ENCODE assay signal across 8 cellular contexts in the genomic region with DNA sequence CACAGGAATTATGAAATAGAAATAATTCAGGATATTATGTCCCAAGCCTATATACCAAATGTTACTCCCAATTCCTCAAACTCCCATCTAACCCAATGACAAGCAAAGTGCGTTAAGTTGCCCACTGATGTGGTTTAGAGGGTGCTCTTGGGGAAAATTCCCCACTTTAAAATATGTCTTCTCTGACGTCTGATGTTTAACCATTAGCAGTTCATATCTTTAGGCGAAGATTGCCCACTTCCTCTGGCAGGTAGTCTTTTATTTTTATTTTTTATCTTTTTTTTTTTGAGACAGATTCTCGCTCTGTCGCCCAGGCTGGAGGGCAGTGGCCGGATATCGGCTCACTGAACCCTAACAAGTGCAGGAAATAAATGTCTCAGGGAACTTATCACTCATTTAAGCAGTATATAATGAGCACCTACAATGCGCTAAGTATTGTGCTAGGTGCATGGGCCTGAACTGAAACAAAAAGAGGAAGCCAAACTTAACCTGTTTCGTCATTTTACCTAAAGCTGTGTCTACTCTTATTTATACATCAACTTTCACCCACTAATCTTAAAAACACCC. TPM values are rescaled to one million over a fixed set of nuclear protein-coding genes. Genes with fewer than 3 reads are reported as not detected.
DNase-seq lines count a peak whose midpoint lies in the region; ATAC-seq and TF ChIP-seq lines count a peak whose summit lies in the region.

No MANE protein-coding gene starts in this region.

- peaks cover 8% of the 10 kb centered on the region for H3K36me3 Mint-ChIP-seq in Caco-2 (ENCODE audit: insufficient read depth, unreplicated experiment)

- TF ChIP-seq POLR2A in sigmoid colon (IDR thresholded peaks at IDR 0.05): no peak

- no peaks in the 10 kb centered on the region for H4K20me1 ChIP-seq in PC-3 (ENCODE audit: low read length)

- TF ChIP-seq CTCF in Caco-2 (IDR thresholded peaks at IDR 0.05; ENCODE audit: insufficient read depth in 1 of 2, low read depth in 1 of 2, low read length in 1 of 2, severe bottlenecking in 1 of 2, unreplicated experiment in 1 of 2): no peak
- TF ChIP-seq CTCF in PC-3 (conservative IDR thresholded peaks at IDR 0.05; ENCODE audit: low read depth, low read length): no peak
- TF ChIP-seq CTCF in coronary artery (IDR thresholded peaks at IDR 0.05): no peak
- TF ChIP-seq CTCF in sigmoid colon (IDR thresholded peaks at IDR 0.05): no peak

- H3K4me2 ChIP-seq in PC-3 (ENCODE audit: low read length): peak overlapping the region; percentile 96

- TF ChIP-seq EP300 in sigmoid colon (IDR thresholded peaks at IDR 0.05): no peak

- CTCF ChIA-PET in Caco-2 (lab: Charles Lee): no interaction called here
- CTCF ChIA-PET in PC-3 (lab: Charles Lee): interaction anchor here (0.6 kb wide), 1 partner anchor 49 kb away, joined by 3 read pairs; no protein-coding TSS in a partner anchor

- H3K9me3 ChIP-seq in Caco-2 (no peaks in the 10 kb centered on the region), PC-3 (ENCODE audit: low read length) (no peaks in the 10 kb centered on the region), sigmoid colon (no peaks in the 10 kb centered on the region)

- H3K4me1 ChIP-seq in Caco-2 (peaks cover 4% of the 10 kb centered on the region; the same call in 1 of the 2 replicates), PC-3 (ENCODE audit: insufficient read depth, low read length) (peaks cover 18% of the 10 kb centered on the region), sigmoid colon (peaks cover 0 to 31% (median 21%) of the 10 kb centered on the region in 4 donors)

- H3K27ac ChIP-seq in PC-3 (ENCODE audit: low read length) (no peak overlapping the region), coronary artery (peak overlapping the region; percentile 98 to 100), sigmoid colon (peak overlapping the region; percentile 90 to 100 (median 97))

- H3K9me2 ChIP-seq in PC-3 (replicated peaks; ENCODE audit: low read length): no peaks in the 10 kb centered on the region

- ATAC-seq in GM21576 (IDR thresholded peaks at IDR 0.05; ENCODE audit: unreplicated experiment) (peak; percentile 28), PC-3 (no peak)

- H2AFZ ChIP-seq in PC-3 (ENCODE audit: low read length): peak overlapping the region; percentile 97; the same call in 1 of the 2 replicates

- H3K4me1 Mint-ChIP-seq in Caco-2 (ENCODE audit: low read depth, unreplicated experiment): peaks cover 6% of the 10 kb centered on the region

- 36 to 66% methylated on average over 9 of the region's 9 CpGs for WGBS in sigmoid colon, 2 donors

- H3F3A ChIP-seq in PC-3 (ENCODE audit: low read length, unreplicated experiment): no peaks in the 10 kb centered on the region

- H3K9ac ChIP-seq in PC-3 (ENCODE audit: low read length): peak overlapping the region; percentile 63; the same call in 1 of the 2 replicates

- H3K9me3 Mint-ChIP-seq in Caco-2 (ENCODE audit: unreplicated experiment): no peaks in the 10 kb centered on the region

- POLR2A ChIA-PET in Caco-2 (lab: Charles Lee) (no interaction called here), PC-3 (lab: Charles Lee; ENCODE audit: unreplicated experiment) (no interaction called here)

- H3K4me3 Mint-ChIP-seq in Caco-2 (ENCODE audit: unreplicated experiment): peak overlapping the region; percentile 98

- peaks cover 2% of the 10 kb centered on the region for H3K27me3 Mint-ChIP-seq in Caco-2 (ENCODE audit: insufficient read depth, unreplicated experiment)

- no peak overlapping the region for H3K27ac Mint-ChIP-seq in Caco-2 (ENCODE audit: unreplicated experiment)

- H3K4me3 ChIP-seq in Caco-2 (ENCODE audit: low read depth, low read length) (no peak overlapping the region), PC-3 (ENCODE audit: low read length) (peak overlapping the region; percentile 88), coronary artery (peak overlapping the region; percentile 99), sigmoid colon (peak overlapping the region in 1 of 4 donors; percentile 98)

- H3K27me3 ChIP-seq in Caco-2 (replicated peaks; ENCODE audit: control insufficient read depth, insufficient read depth, low read length): no peaks in the 10 kb centered on the region
- H3K27me3 ChIP-seq in PC-3 (ENCODE audit: low read length): no peaks in the 10 kb centered on the region
- H3K27me3 ChIP-seq in sigmoid colon: no peaks in the 10 kb centered on the region

- H3K36me3 ChIP-seq in Caco-2 (ENCODE audit: control insufficient read depth, insufficient read depth, low read length): no peaks in the 10 kb centered on the region
- no peaks in the 10 kb centered on the region for H3K36me3 ChIP-seq in PC-3 (ENCODE audit: low read depth, low read length)
- no peaks in the 10 kb centered on the region for H3K36me3 ChIP-seq in sigmoid colon

- BruUV-seq in Caco-2 (replicated peaks; lab: Mats Ljungman, UMichigan): no TSS peak
- BruUV-seq in PC-3 (replicated peaks; lab: Mats Ljungman, UMichigan): no TSS peak

- intact Hi-C loops in Caco-2 (cut with micrococcal nuclease; ENCODE audit: unreplicated experiment): loop anchor here (10.0 kb wide), 1 partner anchor 363 kb away; a partner anchor contains a TSS
- intact Hi-C loops in PC-3 (cut with micrococcal nuclease): loop anchor here (1.0 to 2.0 kb wide), 2 partner anchors 43 to 103 kb away; no protein-coding TSS in a partner anchor
- intact Hi-C loops in sigmoid colon (cut with DNase I): loop anchor here (2.0 to 5.0 kb wide), 3 partner anchors 44 to 199 kb away; a partner anchor contains a TSS

- H3K79me2 ChIP-seq in PC-3 (ENCODE audit: low read length): peaks cover 31% of the 10 kb centered on the region

- DNase-seq in Caco-2 (no peak), PC-3 (no peak), coronary artery (ENCODE audit: low spot score) (no peak), sigmoid colon (no peak), AG08396 (ENCODE audit: low spot score) (no peak), occipital lobe (lab: John Stamatoyannopoulos, UW) (no peak), mucosa of gallbladder (ENCODE audit: low spot score) (no peak)

RNA-seq across cellular contexts. Expression of a gene that starts 1.3 kb away (rescaled TPM):
- 3.6 and 5.6 TPM in 2 replicates for total RNA-seq in Caco-2 (2022)
- total RNA-seq in PC-3 (2014; rRNA removed): 4.8 and 5.0 TPM in 2 replicates
- total RNA-seq in sigmoid colon: 10 to 100 TPM; 21.9 to 53.2 (median 33.5) TPM
- polyA plus RNA-seq in sigmoid colon: 10 to 100 TPM in 1 of 3 donors, 1 to 10 TPM in 2; 6.6 to 12.9 (median 8.3) TPM
- total RNA-seq in occipital lobe: 69.7 TPM
- 20.1 TPM for total RNA-seq in mucosa of gallbladder
